Comparison of ENCODE assay signal across 11 cellular contexts in genomic region chr11:19952101-19952605, GRCh38.
DNase-seq lines count a peak whose midpoint lies in the region; ATAC-seq and TF ChIP-seq lines count a peak whose summit lies in the region.
"Had no signal": no experiment of that assay in that cellular context is flagged by ENCODE, and none has a peak within 500 bp of the region (broad histone marks: within the 10 kb centered on the region; RNA-seq: fewer than 3 reads in every experiment).

No MANE protein-coding gene starts in this region.

- H3K4me3 ChIP-seq in MM.1S (ENCODE audit: low read length): peak overlapping the region; percentile 26; the same call in 1 of the 2 replicates
- H3K4me3 ChIP-seq in skeletal muscle satellite cell (ENCODE audit: low read length): no peak overlapping the region
- H3K4me3 ChIP-seq: SJSA1 had no signal

- H3K36me3 ChIP-seq in MM.1S (replicated peaks; ENCODE audit: insufficient read depth, low read length) (no peaks in the 10 kb centered on the region), skeletal muscle satellite cell (ENCODE audit: insufficient read depth, low read length) (peaks cover 78% of the 10 kb centered on the region)

- 0 out of 2 replicates have a peak, but pooled peaks cover 3% of the 10 kb centered on the region for H4K20me1 ChIP-seq in MM.1S (ENCODE audit: insufficient read depth, low read length)

- H3K4me2 ChIP-seq in MM.1S (ENCODE audit: low read depth, low read length) (peak overlapping the region; percentile 81), skeletal muscle satellite cell (ENCODE audit: low read length) (no peak overlapping the region)

- no peaks in the 10 kb centered on the region for H3K9me2 ChIP-seq in MM.1S (replicated peaks; ENCODE audit: insufficient read depth, low read length)

- no peak for ATAC-seq in effector memory CD8-positive, alpha-beta T cell (replicated peaks)
- no peak for ATAC-seq in HG02610 (IDR thresholded peaks at IDR 0.05; ENCODE audit: unreplicated experiment)

- TF ChIP-seq CTCF in MM.1S (IDR thresholded peaks at IDR 0.05; ENCODE audit: low read length): no peak

- H3K79me2 ChIP-seq in MM.1S (ENCODE audit: low read length): no peaks in the 10 kb centered on the region

- H3K27me3 Mint-ChIP-seq in T-helper 2 cell treated with Interferon-gamma antibody and Interleukin-4, amounts not matched to agents 5 μg/mL and 100 μg/mL, for 36 hours (ENCODE audit: low read depth): peaks cover 23% of the 10 kb centered on the region
- peaks cover 12 to 13% of the 10 kb centered on the region in 2 donors for H3K27me3 Mint-ChIP-seq in effector memory CD8-positive, alpha-beta T cell

- no peaks in the 10 kb centered on the region for H3K36me3 Mint-ChIP-seq in T-helper 2 cell treated with Interferon-gamma antibody and Interleukin-4, amounts not matched to agents 5 μg/mL and 100 μg/mL, for 36 hours (ENCODE audit: low read depth)
- no peaks in the 10 kb centered on the region for H3K36me3 Mint-ChIP-seq in effector memory CD8-positive, alpha-beta T cell (ENCODE audit: insufficient read depth)

- no peaks in the 10 kb centered on the region for H3K9me3 Mint-ChIP-seq in T-helper 2 cell treated with Interferon-gamma antibody and Interleukin-4, amounts not matched to agents 5 μg/mL and 100 μg/mL, for 36 hours
- no peaks in the 10 kb centered on the region for H3K9me3 Mint-ChIP-seq in effector memory CD8-positive, alpha-beta T cell

- peak overlapping the region; percentile 4; the same call in 1 of the 2 replicates for H3K27ac ChIP-seq in MM.1S (ENCODE audit: low read length)
- H3K27ac ChIP-seq: SJSA1 had no signal

- H3K9ac ChIP-seq in MM.1S (ENCODE audit: low read length): no peak overlapping the region
- peak overlapping the region; percentile 6 for H3K9ac ChIP-seq in skeletal muscle satellite cell (ENCODE audit: low read depth, low read length)

- DNase-seq in T-helper 2 cell treated with Interferon-gamma antibody and Interleukin-4, amounts not matched to agents 5 μg/mL and 100 μg/mL, for 36 hours (ENCODE audit: low spot score): no peak
- DNase-seq in T-helper 2 cell (no peak), MM.1S (no peak), mucosa of gallbladder (ENCODE audit: low spot score) (no peak)
- DNase-seq in effector memory CD8-positive, alpha-beta T cell: no peak
- DNase-seq in central memory CD4-positive, alpha-beta T cell: no peak
- DNase-seq: activated CD8-positive, alpha-beta memory T cell treated with anti-CD3 and anti-CD28 coated beads, Interleukin-2, amount 50 U/mL, for 48 hours; effector memory CD4-positive, alpha-beta T cell had no signal

- H3K4me1 ChIP-seq in MM.1S (ENCODE audit: low read length): peaks cover 18% of the 10 kb centered on the region
- H3K4me1 ChIP-seq in skeletal muscle satellite cell (ENCODE audit: control insufficient read depth, insufficient read depth, low read length): peaks cover 48% of the 10 kb centered on the region

- no peaks in the 10 kb centered on the region for H3K27me3 ChIP-seq in MM.1S (replicated peaks; ENCODE audit: insufficient read depth, low read length)
- no peaks in the 10 kb centered on the region for H3K27me3 ChIP-seq in skeletal muscle satellite cell (ENCODE audit: control insufficient read depth, insufficient read depth, low read length)
- H3K27me3 ChIP-seq: SJSA1 had no signal

- peaks cover 7% of the 10 kb centered on the region; the same call in 1 of the 2 replicates for H3F3A ChIP-seq in MM.1S (ENCODE audit: insufficient read depth, low read length)

- peaks cover 5% of the 10 kb centered on the region for H3K4me1 Mint-ChIP-seq in T-helper 2 cell treated with Interferon-gamma antibody and Interleukin-4, amounts not matched to agents 5 μg/mL and 100 μg/mL, for 36 hours (ENCODE audit: low read depth)
- H3K4me1 Mint-ChIP-seq in effector memory CD8-positive, alpha-beta T cell (ENCODE audit: low read depth in 2 of 2): peaks cover 3 to 6% of the 10 kb centered on the region in 2 donors

- peak overlapping the region; percentile 36 for H3K4me3 Mint-ChIP-seq in T-helper 2 cell treated with Interferon-gamma antibody and Interleukin-4, amounts not matched to agents 5 μg/mL and 100 μg/mL, for 36 hours
- H3K4me3 Mint-ChIP-seq in effector memory CD8-positive, alpha-beta T cell: peak overlapping the region; percentile 17 to 56

- H2AFZ ChIP-seq in MM.1S (ENCODE audit: low read length): no peak overlapping the region

- H3K9me3 ChIP-seq in MM.1S (replicated peaks; ENCODE audit: insufficient read depth, low read length) (no peaks in the 10 kb centered on the region), skeletal muscle satellite cell (replicated peaks; ENCODE audit: low read length) (no peaks in the 10 kb centered on the region)
- H3K9me3 ChIP-seq: SJSA1 had no signal

- no peak overlapping the region for H3K27ac Mint-ChIP-seq in T-helper 2 cell treated with Interferon-gamma antibody and Interleukin-4, amounts not matched to agents 5 μg/mL and 100 μg/mL, for 36 hours
- no peak overlapping the region for H3K27ac Mint-ChIP-seq in effector memory CD8-positive, alpha-beta T cell
